Comparison of ENCODE assay signal across 13 cellular contexts in the genomic region with DNA sequence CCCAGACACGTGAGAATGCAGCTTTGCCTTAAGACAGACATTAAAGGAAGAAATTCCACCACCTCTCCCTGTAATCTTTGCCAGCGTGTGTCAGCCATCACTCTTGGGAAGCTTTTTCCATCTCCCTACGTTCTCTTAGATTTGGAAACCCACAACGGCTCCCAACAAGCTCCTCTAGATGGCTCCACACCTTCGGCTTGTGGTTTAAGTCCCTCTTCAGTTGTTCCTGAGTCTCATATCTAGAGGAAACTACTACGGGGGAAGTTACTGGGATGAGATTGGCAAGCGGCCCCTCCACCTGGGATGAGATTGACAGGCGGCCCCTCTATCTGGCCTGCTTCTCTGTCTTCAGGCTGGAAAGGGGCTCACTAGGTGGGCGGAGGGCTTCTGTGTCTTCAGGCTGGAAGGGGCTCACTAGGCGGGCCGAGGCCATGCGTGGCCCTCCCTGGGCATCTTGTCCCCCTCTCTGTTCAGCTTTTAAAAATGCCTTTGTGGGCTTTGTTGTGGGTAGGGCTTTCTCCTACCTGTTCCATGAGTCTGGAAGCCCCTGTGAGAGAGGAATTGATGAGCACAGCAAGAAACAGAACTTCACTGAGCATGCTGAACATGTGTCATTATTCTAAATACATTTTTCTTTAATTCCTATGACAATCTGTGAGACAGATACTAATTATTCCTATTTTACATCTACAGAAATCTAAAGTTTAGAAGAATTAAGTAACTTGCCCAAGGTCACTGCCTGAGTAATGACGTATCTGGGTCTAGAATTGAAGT.
DNase-seq lines count a peak whose midpoint lies in the region; ATAC-seq and TF ChIP-seq lines count a peak whose summit lies in the region.
"Had no signal": no experiment of that assay in that cellular context is flagged by ENCODE, and none has a peak within 500 bp of the region (broad histone marks: within the 10 kb centered on the region; RNA-seq: fewer than 3 reads in every experiment).

No MANE protein-coding gene starts in this region.

- CTCF ChIA-PET in BJ (lab: Yijun Ruan, JAX), result interaction anchor here (0.7 to 1.0 kb wide), 3 partner anchors 14 to 57 kb away, joined by 3 read pairs; no protein-coding TSS in a partner anchor

- no peaks in the 10 kb centered on the region for H3K27me3 ChIP-seq in BJ (ENCODE audit: control insufficient read depth, insufficient read depth, low read length)
- H3K27me3 ChIP-seq: neutrophil had no signal

- ATAC-seq in left lobe of liver, result peak; percentile 34
- ATAC-seq in GM19397 (IDR thresholded peaks at IDR 0.05; ENCODE audit: unreplicated experiment), result no peak
- no peak for ATAC-seq in GM21619 (IDR thresholded peaks at IDR 0.05; ENCODE audit: unreplicated experiment)

- TF ChIP-seq CTCF in BJ (IDR thresholded peaks at IDR 0.05; ENCODE audit: insufficient read depth, low read depth, low read length), result peak; percentile 40
- peak; percentile 17 for TF ChIP-seq CTCF in HFF-Myc (IDR thresholded peaks at IDR 0.05; ENCODE audit: low read depth, low read length, missing control alignments)
- TF ChIP-seq CTCF in choroid plexus epithelial cell (conservative IDR thresholded peaks at IDR 0.05; ENCODE audit: low read depth, low read length), result peak; percentile 63

- DNase-seq in BJ (ENCODE audit: low read depth) (no peak), HFF-Myc (ENCODE audit: extremely low read depth, low read depth) (no peak), choroid plexus epithelial cell (ENCODE audit: low read depth) (peak; percentile 73), left lobe of liver (ENCODE audit: low spot score) (no peak), NCI-H774 (lab: John Stamatoyannopoulos, UW) (no peak), NOMO-1 treated with dmso at 0.1 percent for 144 hours (lab: John Stamatoyannopoulos, UW; ENCODE audit: unreplicated experiment) (no peak)
- DNase-seq: activated naive CD4-positive, alpha-beta T cell treated with anti-CD3 and anti-CD28 coated beads, Interleukin-2, amount 50 U/mL, for 16 hours; CD4-positive, alpha-beta T cell; small intestine; WERI-Rb-1 had no signal

- POLR2A ChIA-PET in BJ (lab: Charles Lee), result no interaction called here

- H3K36me3 ChIP-seq in BJ (ENCODE audit: control insufficient read depth, insufficient read depth, low read length), result no peaks in the 10 kb centered on the region
- H3K36me3 ChIP-seq: neutrophil, WERI-Rb-1 had no signal

- H3K4me3 ChIP-seq in BJ (ENCODE audit: low read depth, low read length) (no peak overlapping the region), HFF-Myc (replicated peaks; ENCODE audit: low read depth, low read length) (no peak overlapping the region), choroid plexus epithelial cell (ENCODE audit: low read depth, low read length) (no peak overlapping the region)
